Comparison of ENCODE assay signal across 8 cellular contexts in genomic region chr5:138573949-138574670, GRCh38. TPM values are rescaled to one million over a fixed set of nuclear protein-coding genes. Genes with fewer than 3 reads are reported as not detected.
DNase-seq lines count a peak whose midpoint lies in the region; ATAC-seq, FAIRE-seq and TF ChIP-seq lines count a peak whose summit lies in the region.

No MANE protein-coding gene starts in this region.

- H3K27ac ChIP-seq in A673 (ENCODE audit: low read depth, low read length, poor library complexity, severe bottlenecking), result peak overlapping the region; percentile 100
- H3K27ac ChIP-seq in HUES64 (ENCODE audit: low read depth, low read length), result peak overlapping the region; percentile 99

- H3K4me1 ChIP-seq in A673 (ENCODE audit: insufficient read depth, low read length, poor library complexity, severe bottlenecking) (peaks cover 17% of the 10 kb centered on the region), HUES64 (ENCODE audit: insufficient read depth, low read length) (peaks cover 6% of the 10 kb centered on the region; the same call in 1 of the 2 replicates), mononuclear cell (ENCODE audit: insufficient read depth, low read length) (peaks cover 14% of the 10 kb centered on the region)

- POLR2A ChIA-PET in A673 (lab: Charles Lee; ENCODE audit: low non-redundant PET), result interaction anchor here (0.6 kb wide), 1 partner anchor 187 kb away, joined by 5 read pairs; no protein-coding TSS in a partner anchor

- FAIRE-seq in bronchial epithelial cell (lab: Jason Lieb, UNC) (no peak), GM12891 (lab: Jason Lieb, UNC) (no peak)

- CTCF ChIA-PET in A673 (lab: Charles Lee), result no interaction called here

- no peaks in the 10 kb centered on the region for H3K9me3 ChIP-seq in A673 (ENCODE audit: low read depth, low read length, poor library complexity, severe bottlenecking)
- H3K9me3 ChIP-seq in HUES64 (ENCODE audit: insufficient read depth, low read depth, low read length), result no peaks in the 10 kb centered on the region
- H3K9me3 ChIP-seq in mononuclear cell (ENCODE audit: low read depth, low read length), result no peaks in the 10 kb centered on the region

- H3K36me3 ChIP-seq in A673 (ENCODE audit: insufficient read depth, low read length, poor library complexity, severe bottlenecking) (peaks cover 51% of the 10 kb centered on the region), HUES64 (ENCODE audit: insufficient read depth, low read length) (peaks cover 51% of the 10 kb centered on the region), bronchial epithelial cell (ENCODE audit: control insufficient read depth, insufficient read depth, low read length) (peaks cover 18% of the 10 kb centered on the region)

- no peaks in the 10 kb centered on the region for H3K27me3 ChIP-seq in A673 (replicated peaks; ENCODE audit: insufficient read depth, low read depth, low read length, poor library complexity)
- no peaks in the 10 kb centered on the region for H3K27me3 ChIP-seq in HUES64 (ENCODE audit: insufficient read depth, low read length)
- H3K27me3 ChIP-seq in bronchial epithelial cell (ENCODE audit: control insufficient read depth, insufficient read depth, low read length), result no peaks in the 10 kb centered on the region
- H3K27me3 ChIP-seq in mononuclear cell (ENCODE audit: insufficient read depth, low read length), result no peaks in the 10 kb centered on the region

- peak overlapping the region; percentile 84 for H3K4me3 ChIP-seq in A673 (ENCODE audit: low read depth, low read length, poor library complexity, severe bottlenecking)
- H3K4me3 ChIP-seq in HUES64 (ENCODE audit: low read length), result peak overlapping the region; percentile 89
- peak overlapping the region; percentile 63 for H3K4me3 ChIP-seq in bronchial epithelial cell (ENCODE audit: low read depth, low read length)
- H3K4me3 ChIP-seq in mononuclear cell (ENCODE audit: low read length), result peak overlapping the region; percentile 95

- no peak for ATAC-seq in HG03095 (IDR thresholded peaks at IDR 0.05; ENCODE audit: unreplicated experiment)

- no TSS peak for BruUV-seq in A673 (replicated peaks; lab: Mats Ljungman, UMichigan)

- no peak for TF ChIP-seq POLR2A in GM12891 (IDR thresholded peaks at IDR 0.05; ENCODE audit: low read depth, low read length)

- 36% methylated on average over 6 of the region's 9 CpGs for WGBS in HUES64

- intact Hi-C loops in A673 (cut with micrococcal nuclease; ENCODE audit: unreplicated experiment), result loop anchor here (2.0 kb wide), 2 partner anchors 31 to 59 kb away; partner anchors contain the start of gene ETF1

- peak overlapping the region; percentile 98 for H3K9ac ChIP-seq in HUES64 (ENCODE audit: low read depth, low read length)

- DNase-seq in A673 (ENCODE audit: low spot score) (no peak), bronchial epithelial cell (ENCODE audit: low read depth) (peak; percentile 64), NCI-H524 (lab: John Stamatoyannopoulos, UW) (no peak), GM12891 (ENCODE audit: insufficient read length, low spot score) (no peak), NCI-H774 (lab: John Stamatoyannopoulos, UW) (no peak)

- no peak for TF ChIP-seq CTCF in A673 (conservative IDR thresholded peaks at IDR 0.05; ENCODE audit: low read depth, low read length)
- TF ChIP-seq CTCF in bronchial epithelial cell (IDR thresholded peaks at IDR 0.05; ENCODE audit: insufficient read depth, low read length, severe bottlenecking), result no peak

TF ChIP-seq in GM12891, 5 proteins besides CTCF, POLR2A, EP300 and RAD21:
- TF ChIP-seq POLR2AphosphoS5 (IDR thresholded peaks at IDR 0.05; ENCODE audit: low read depth, low read length), result no peak
- no peak for TF ChIP-seq TAF1 (IDR thresholded peaks at IDR 0.05; ENCODE audit: low read depth, low read length)
- TF ChIP-seq POU2F2 (IDR thresholded peaks at IDR 0.05; ENCODE audit: low read depth, low read length), result no peak
- no peak for TF ChIP-seq SPI1 (IDR thresholded peaks at IDR 0.05; ENCODE audit: low read depth, low read length)
- TF ChIP-seq PAX5 (IDR thresholded peaks at IDR 0.05; ENCODE audit: insufficient read depth, low read length, severe bottlenecking), result no peak
TF ChIP-seq in GM12891: peak in this region for 0.

RNA-seq across cellular contexts. Expression of gene HSPA9, which starts 1.1 kb away (rescaled TPM):
- total RNA-seq in A673 (2021), result 502 TPM in 2 replicates
- polyA plus RNA-seq in HUES64 (2013, experiment 1 of 2), result 276 TPM
- polyA plus RNA-seq in HUES64 (2013, experiment 2 of 2), result 247 TPM
- 820 and 1,205 TPM in 2 replicates for total RNA-seq in bronchial epithelial cell
- 455 TPM for total RNA-seq in mononuclear cell
- polyA plus RNA-seq in GM12891 (2012; ENCODE audit: low read depth, missing spikeins), result 181 TPM

RNA-seq across cellular contexts. Expression of gene ETF1, which starts 31.1 kb away (rescaled TPM):
- total RNA-seq in A673 (2021) (172 and 191 TPM in 2 replicates), bronchial epithelial cell (173 and 183 TPM in 2 replicates), mononuclear cell (189 TPM)
- polyA plus RNA-seq in HUES64 (2013, experiment 1 of 2), result 164 TPM
- 131 TPM for polyA plus RNA-seq in HUES64 (2013, experiment 2 of 2)
- 58.5 TPM for polyA plus RNA-seq in GM12891 (2012; ENCODE audit: low read depth, missing spikeins)
